13 cellular contexts compared by ENCODE assay signal in genomic region chr1:10813801-10814200, GRCh38. TPM values are rescaled to one million over a fixed set of nuclear protein-coding genes. Genes with fewer than 3 reads are reported as not detected.
DNase-seq lines count a peak whose midpoint lies in the region; TF ChIP-seq lines count a peak whose summit lies in the region.
"Had no signal": no experiment of that assay in that cellular context is flagged by ENCODE, and none has a peak within 500 bp of the region (broad histone marks: within the 10 kb centered on the region; RNA-seq: fewer than 3 reads in every experiment).

No MANE protein-coding gene starts in this region.

- no peaks in the 10 kb centered on the region for H3K27me3 ChIP-seq in mucosa of stomach (ENCODE audit: control insufficient read depth, insufficient read depth, low read length)

- H3K9ac ChIP-seq in mucosa of stomach (ENCODE audit: low read length), result peak overlapping the region; percentile 83
- H3K9ac ChIP-seq: BLaER1 had no signal

- H3K4me3 Mint-ChIP-seq in chondrocyte (ENCODE audit: unreplicated experiment), result no peak overlapping the region
- H3K4me3 Mint-ChIP-seq: CD8-positive, alpha-beta memory T cell had no signal

- TF ChIP-seq CTCF in RWPE1 (conservative IDR thresholded peaks at IDR 0.05; ENCODE audit: low read depth), result no peak
- no peak for TF ChIP-seq CTCF in chondrocyte (IDR thresholded peaks at IDR 0.05)

- peaks cover 49% of the 10 kb centered on the region for H3K4me1 ChIP-seq in mucosa of stomach (ENCODE audit: control insufficient read depth, insufficient read depth, low read length)
- H3K4me1 ChIP-seq: Caco-2 had no signal

- peak overlapping the region; percentile 82 for H3K27ac ChIP-seq in RWPE1
- H3K27ac ChIP-seq: BLaER1 had no signal

- H3K27ac Mint-ChIP-seq in chondrocyte (ENCODE audit: unreplicated experiment), result no peak overlapping the region
- H3K27ac Mint-ChIP-seq: CD8-positive, alpha-beta memory T cell had no signal

- no peaks in the 10 kb centered on the region for H3K4me1 Mint-ChIP-seq in chondrocyte (ENCODE audit: low read depth)
- H3K4me1 Mint-ChIP-seq: CD8-positive, alpha-beta memory T cell had no signal

- no peak overlapping the region for H3K4me3 ChIP-seq in mucosa of stomach (ENCODE audit: low read length)
- H3K4me3 ChIP-seq: BLaER1 had no signal

- H3K9me3 ChIP-seq in mucosa of stomach (ENCODE audit: control insufficient read depth, low read length), result no peaks in the 10 kb centered on the region
- H3K9me3 ChIP-seq: BLaER1, Caco-2 had no signal

- peaks cover 35% of the 10 kb centered on the region for H3K27me3 Mint-ChIP-seq in chondrocyte (ENCODE audit: low read depth)

- no peaks in the 10 kb centered on the region for H3K9me3 Mint-ChIP-seq in chondrocyte (ENCODE audit: low read depth)
- H3K9me3 Mint-ChIP-seq: CD8-positive, alpha-beta memory T cell had no signal

- POLR2A ChIA-PET in RWPE1 (lab: Yijun Ruan, JAX; ENCODE audit: low non-redundant PET), result no interaction called here

- no peaks in the 10 kb centered on the region for H3K36me3 ChIP-seq in mucosa of stomach (ENCODE audit: control insufficient read depth, insufficient read depth, low read length)
- H3K36me3 ChIP-seq: BLaER1 had no signal

- CTCF ChIA-PET in RWPE1 (lab: Yijun Ruan, JAX), result interaction anchor here (0.5 kb wide), 1 partner anchor 11 kb away, joined by 3 read pairs; no protein-coding TSS in a partner anchor

- H3K36me3 Mint-ChIP-seq in chondrocyte (ENCODE audit: low read depth), result no peaks in the 10 kb centered on the region
- H3K36me3 Mint-ChIP-seq: CD8-positive, alpha-beta memory T cell had no signal

- DNase-seq in NCI-H524 (lab: John Stamatoyannopoulos, UW) (peak; percentile 32 to 72), NCI-H524 treated with DMSO at 0.1 percent for 48 hours (lab: John Stamatoyannopoulos, UW) (no peak), RWPE1 (ENCODE audit: low spot score) (no peak), chondrocyte (ENCODE audit: low spot score) (no peak), NCI-H2107 treated with DMSO at 0.1 percent for 48 hours (lab: John Stamatoyannopoulos, UW; ENCODE audit: unreplicated experiment) (no peak), SKM-1 treated with dmso at 0.1 percent for 144 hours (lab: John Stamatoyannopoulos, UW; ENCODE audit: unreplicated experiment) (no peak)
- DNase-seq: 8988T; AML-193; Caco-2; CD8-positive, alpha-beta memory T cell; DMS 273 treated with DMSO at 0.1 percent for 48 hours had no signal

RNA-seq across cellular contexts. Expression of gene CASZ1, which starts 17.4 kb away (rescaled TPM):
- 1.9 to 4.1 TPM (median 3.4 TPM) in 3 replicates for total RNA-seq in chondrocyte

Comparison
In these comparisons a context has a peak if more than half of its experiments do, and no peak if none do; other contexts are left out.
1. DNase-seq: peak in NCI-H524 (2 of 2); none in NCI-H524 treated with DMSO at 0.1 percent for 48 hours (single experiment), RWPE1 (single experiment), chondrocyte (single experiment), NCI-H2107 treated with DMSO at 0.1 percent for 48 hours (single experiment) and SKM-1 treated with dmso at 0.1 percent for 144 hours (single experiment).